Comparison of ENCODE assay signal across 18 cellular contexts in the genomic region with DNA sequence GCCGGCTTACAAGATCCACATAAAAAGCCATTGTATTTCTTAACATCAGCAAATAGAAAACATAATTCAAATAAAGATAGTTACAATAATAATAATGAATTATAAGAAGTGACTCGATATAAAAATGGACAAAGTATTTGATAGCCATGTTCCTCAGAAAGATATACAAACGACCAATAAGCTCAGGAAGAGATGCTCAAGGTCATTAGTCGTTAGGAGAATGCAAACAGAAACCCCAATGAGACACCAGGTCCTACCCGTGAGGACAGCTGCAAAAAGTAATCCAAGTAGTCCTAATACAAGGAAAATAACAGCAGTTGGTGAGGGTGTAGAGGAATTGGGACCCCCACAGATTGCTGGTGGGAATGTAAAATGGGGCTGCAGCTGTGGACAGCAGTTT. TPM values are rescaled to one million over a fixed set of nuclear protein-coding genes. Genes with fewer than 3 reads are reported as not detected.
DNase-seq lines count a peak whose midpoint lies in the region; ATAC-seq, FAIRE-seq and TF ChIP-seq lines count a peak whose summit lies in the region.
"Had no signal": no experiment of that assay in that cellular context is flagged by ENCODE, and none has a peak within 500 bp of the region (broad histone marks: within the 10 kb centered on the region; RNA-seq: fewer than 3 reads in every experiment).

No MANE protein-coding gene starts in this region.

- POLR2A ChIA-PET in A549 (lab: Yijun Ruan, JAX) (no interaction called here), HEK293 (lab: Yijun Ruan, JAX) (no interaction called here), H1 (lab: Charles Lee; ENCODE audit: partially characterized antibody) (no interaction called here)

- H3K36me3 ChIP-seq in HEK293 (ENCODE audit: control insufficient read depth in 2 of 2, insufficient read depth in 1 of 2, low read length in 2 of 2) (no peaks in the 10 kb centered on the region), H1 (ENCODE audit: control insufficient read depth in 2 of 4, insufficient read depth in 4 of 4, low read length in 3 of 4) (no peaks in the 10 kb centered on the region), tibial nerve (no peaks in the 10 kb centered on the region)

- WGBS in A549 (ENCODE audit: missing lambda C conversion rate): 38% methylated on average over 5 of the region's 5 CpGs
- 95% methylated on average over 5 of the region's 5 CpGs; no CpG with 5 or more reads in 1 of the 2 experiments for WGBS in H1 (ENCODE audit: extremely low coverage in 1 of 2, insufficient coverage in 1 of 2, insufficient read length in 1 of 2, insufficient replicate concordance in 2 of 2, low coverage in 1 of 2, low lambda C conversion rate in 2 of 2, missing lambda C conversion rate in 1 of 2), 2 experiments
- WGBS in tibial nerve, 2 donors: 88 to 91% methylated on average over 5 of the region's 5 CpGs

- H4K20me1 ChIP-seq in H1 (replicated peaks in 1 of 2; ENCODE audit: control insufficient read depth in 1 of 2, insufficient read depth in 2 of 2, low read length in 2 of 2): no peaks in the 10 kb centered on the region

- no peak overlapping the region for H3K9ac ChIP-seq in H1 (replicated peaks in 1 of 4; ENCODE audit: extremely low read depth in 1 of 4, low read depth in 3 of 4, low read length in 3 of 4)

- no peak overlapping the region for H2BK12ac ChIP-seq in H1 (ENCODE audit: low read depth, low read length)

- H4K5ac ChIP-seq in H1 (ENCODE audit: insufficient read length, low read depth, low read length): no peak overlapping the region

- H3K27me3 ChIP-seq in H1 (replicated peaks in 1 of 4; ENCODE audit: control insufficient read depth in 3 of 4, extremely low read depth in 1 of 4, insufficient read depth in 3 of 4, low read length in 3 of 4): peaks cover 0 to 4% (median 0%) of the 10 kb centered on the region in 4 experiments; a peak in 2 of 7 replicates
- H3K27me3 ChIP-seq in tibial nerve: no peaks in the 10 kb centered on the region

- H3K56ac ChIP-seq in H1 (replicated peaks; ENCODE audit: insufficient read length, low read depth, low read length): no peak overlapping the region

- H3K79me1 ChIP-seq in H1 (ENCODE audit: low read depth, low read length): no peaks in the 10 kb centered on the region

- ATAC-seq in A549: no peak
- no peak for ATAC-seq in HG02623 (IDR thresholded peaks at IDR 0.05; ENCODE audit: unreplicated experiment)
- ATAC-seq: CD8-positive, alpha-beta T cell; GM23338 had no signal

- no peak overlapping the region for H2AK5ac ChIP-seq in H1 (ENCODE audit: low read depth, low read length)

- no peak overlapping the region for H4K91ac ChIP-seq in H1 (replicated peaks; ENCODE audit: insufficient read length, low read length)

- H3K27ac ChIP-seq in A549: no peak overlapping the region
- H3K27ac ChIP-seq in HEK293 (ENCODE audit: extremely low read depth, low read depth, low read length): no peak overlapping the region
- H3K27ac ChIP-seq in H1 (ENCODE audit: low read depth, low read length): no peak overlapping the region
- H3K27ac ChIP-seq in tibial nerve: peak overlapping the region; percentile 87 to 98 (median 92)

- H3K4me1 ChIP-seq in A549 (no peaks in the 10 kb centered on the region), HEK293 (ENCODE audit: control insufficient read depth, insufficient read depth, low read length) (no peaks in the 10 kb centered on the region), H1 (replicated peaks in 1 of 4; ENCODE audit: control insufficient read depth in 3 of 4, insufficient read depth in 4 of 4, low read length in 3 of 4) (no peaks in the 10 kb centered on the region; a peak in 1 of 7 replicates), tibial nerve (peaks cover 0 to 47% (median 32%) of the 10 kb centered on the region in 4 donors)

- H3K9me3 ChIP-seq in A549 (no peaks in the 10 kb centered on the region), HEK293 (ENCODE audit: control insufficient read depth, insufficient read depth, low read depth, low read length) (no peaks in the 10 kb centered on the region), H1 (ENCODE audit: insufficient read depth in 2 of 2, low read depth in 1 of 2, low read length in 1 of 2) (no peaks in the 10 kb centered on the region), tibial nerve (no peaks in the 10 kb centered on the region)

- no peak overlapping the region for H2AFZ ChIP-seq in H1 (ENCODE audit: low read length)
- H2AFZ ChIP-seq: GM23338 had no signal

- no peak for DNase-seq in A549 (ENCODE audit: low read depth in 1 of 2, low spot score in 1 of 2)
- DNase-seq in H1 (ENCODE audit: low read depth in 1 of 2, low spot score in 2 of 2): no peak
- no peak for DNase-seq in tibial nerve (ENCODE audit: low spot score in 2 of 2)
- no peak for DNase-seq in NOMO-1 (lab: John Stamatoyannopoulos, UW; ENCODE audit: unreplicated experiment in 2 of 2)
- no peak for DNase-seq in NCI-H1105 treated with DMSO at 0.1 percent for 48 hours (lab: John Stamatoyannopoulos, UW)
- DNase-seq: CD8-positive, alpha-beta T cell; COR-L47; DMS153; DMS79 treated with DMSO at 0.1 percent for 48 hours; EL; H9 had no signal

- H3K23ac ChIP-seq in H1 (ENCODE audit: insufficient read length): no peak overlapping the region

- H2BK15ac ChIP-seq in H1 (ENCODE audit: low read length): no peak overlapping the region

- H4K8ac ChIP-seq in H1 (ENCODE audit: extremely low read depth, insufficient read depth, low read length): no peak overlapping the region

- TF ChIP-seq RAD21 in A549 (conservative IDR thresholded peaks at IDR 0.05 in 1 of 2, IDR thresholded peaks at IDR 0.05 in 1 of 2): no peak
- no peak for TF ChIP-seq RAD21 in H1 (IDR thresholded peaks at IDR 0.05 in 1 of 2, conservative IDR thresholded peaks at IDR 0.05 in 1 of 2; ENCODE audit: low read depth in 2 of 2, low read length in 2 of 2)

- H3K14ac ChIP-seq in H1 (ENCODE audit: insufficient read length): no peak overlapping the region

- no peaks in the 10 kb centered on the region for H3K79me2 ChIP-seq in H1 (ENCODE audit: control insufficient read depth in 1 of 2, insufficient read depth in 2 of 2, low read length in 2 of 2)

- CTCF ChIA-PET in A549 (lab: Yijun Ruan, JAX) (no interaction called here), HEK293 (lab: Yijun Ruan, JAX) (no interaction called here), H1 (lab: Charles Lee; ENCODE audit: partially characterized antibody) (interaction anchor here (0.6 to 1.2 kb wide), 2 partner anchors 46 to 172 kb away, joined by 3 read pairs; no protein-coding TSS in a partner anchor)

- H3K18ac ChIP-seq in H1 (ENCODE audit: extremely low read depth, low read length): no peak overlapping the region

- no peak for TF ChIP-seq CTCF in A549 (IDR thresholded peaks at IDR 0.05)
- TF ChIP-seq CTCF in HEK293 (tag by site-specific recombination; IDR thresholded peaks at IDR 0.05): no peak
- no peak for TF ChIP-seq CTCF in H1 (IDR thresholded peaks at IDR 0.05; ENCODE audit: control extremely low read depth in 1 of 3, insufficient read depth in 1 of 3, low read depth in 1 of 3, low read length in 3 of 3)
- TF ChIP-seq CTCF in tibial nerve (IDR thresholded peaks at IDR 0.05): no peak

- H2BK120ac ChIP-seq in H1 (replicated peaks; ENCODE audit: low read depth, low read length): no peak overlapping the region

- H3K4me2 ChIP-seq in A549 (no peak overlapping the region), H1 (ENCODE audit: insufficient read depth in 1 of 2, low read depth in 2 of 2, low read length in 2 of 2) (no peak overlapping the region)
- H3K4me2 ChIP-seq: GM23338 had no signal

- no peak overlapping the region for H3K4ac ChIP-seq in H1 (replicated peaks; ENCODE audit: insufficient read length, low read depth, low read length)

- TF ChIP-seq POLR2A in A549 (IDR thresholded peaks at IDR 0.05; ENCODE audit: low read length): no peak
- TF ChIP-seq POLR2A in H1 (IDR thresholded peaks at IDR 0.05; ENCODE audit: control extremely low read depth in 1 of 2, low read depth in 2 of 2, low read length in 2 of 2): no peak
- TF ChIP-seq POLR2A in tibial nerve (IDR thresholded peaks at IDR 0.05): no peak

- H2BK20ac ChIP-seq in H1 (ENCODE audit: low read length): no peak overlapping the region

- TF ChIP-seq EP300 in A549 (IDR thresholded peaks at IDR 0.05) (no peak), H1 (IDR thresholded peaks at IDR 0.05; ENCODE audit: borderline replicate concordance in 1 of 2, low read depth in 2 of 2, low read length in 2 of 2) (no peak), tibial nerve (IDR thresholded peaks at IDR 0.05) (no peak)

- H3K4me3 ChIP-seq in A549 (no peak overlapping the region), HEK293 (ENCODE audit: low read depth, low read length) (no peak overlapping the region), H1 (ENCODE audit: extremely low read depth in 1 of 4, insufficient read depth in 2 of 4, low read depth in 3 of 4, low read length in 4 of 4) (no peak overlapping the region), tibial nerve (no peak overlapping the region)
- H3K4me3 ChIP-seq: GM23338 had no signal

- FAIRE-seq in A549 (lab: Jason Lieb, UNC): no peak
- no peak for FAIRE-seq in H1 (lab: Jason Lieb, UNC)
- FAIRE-seq: D721Med, G401.6, GM12892, HTR-8/SVneo had no signal

- H3K23me2 ChIP-seq in H1 (ENCODE audit: low read depth, low read length): no peaks in the 10 kb centered on the region

- H2BK5ac ChIP-seq in H1 (ENCODE audit: low read depth, low read length): no peak overlapping the region

TF ChIP-seq in A549, 52 proteins besides CTCF, POLR2A, EP300 and RAD21 (continues in another document):
- TF ChIP-seq RFX5 (IDR thresholded peaks at IDR 0.05): 0 out of 2 replicates have a peak, but pooled peaks have one; percentile 52

TF ChIP-seq in H1, 55 proteins besides CTCF, POLR2A, EP300 and RAD21:
- TF ChIP-seq BCL11A (IDR thresholded peaks at IDR 0.05; ENCODE audit: low read depth in 2 of 2, low read length in 2 of 2) (no peak), RFX5 (IDR thresholded peaks at IDR 0.05; ENCODE audit: borderline replicate concordance, low read depth, low read length) (peak; percentile 46; the same call in 1 of the 2 replicates)

RNA-seq across cellular contexts. Expression of a gene that starts 54.2 kb away (rescaled TPM):
- polyA plus RNA-seq in A549 (2011; rRNA removed) (12.0 and 13.7 TPM in 2 replicates), A549 (2017; fragmentation: RNase III; extraction: RNeasy Plus Mini Kit Qiagen cat#74134 plus additional on column Dnase treatment) (11.5 to 15.1 TPM (median 12.3 TPM) in 3 replicates), H1 (2011; rRNA removed) (16.8 and 19.7 TPM in 2 replicates)
- polyA plus RNA-seq in A549 (2012; cell fraction: cytosol; rRNA removed): 10.7 and 11.9 TPM in 2 replicates
- polyA plus RNA-seq in A549 (2012; cell fraction: nucleus; rRNA removed): 7.8 and 8.6 TPM in 2 replicates
- polyA minus RNA-seq in A549 (2011; rRNA and poly(A)+ RNA removed): 12.6 and 19.2 TPM in 2 replicates
- 25.5 and 27.5 TPM in 2 replicates for total RNA-seq in H1 (2021; fragmentation: NEBNext Ultra II Directional; extraction: Animal tissue kit (Norgen Biotek cat#: 25700))
- 15.9 TPM for polyA plus RNA-seq in H1 (2011; cell fraction: cytosol; rRNA removed)
- polyA plus RNA-seq in H1 (2011; cell fraction: nucleus; rRNA removed): 12.0 TPM
- polyA plus RNA-seq in H1 (2012, experiment 1 of 2): 16.0 to 19.8 TPM (median 18.0 TPM) in 4 replicates
- polyA plus RNA-seq in H1 (2012, experiment 2 of 2): 19.3 TPM
- polyA plus RNA-seq in H1 (2013, experiment 1 of 2): 15.4 TPM
- polyA plus RNA-seq in H1 (2013, experiment 2 of 2): 14.7 TPM
- 21.6 and 22.1 TPM in 2 replicates for polyA minus RNA-seq in H1 (2011; rRNA and poly(A)+ RNA removed)
- 12.3 TPM for polyA minus RNA-seq in H1 (2011; cell fraction: cytosol; rRNA and poly(A)+ RNA removed)
- 12.1 TPM for polyA minus RNA-seq in H1 (2011; cell fraction: nucleus; rRNA and poly(A)+ RNA removed)
- total RNA-seq in tibial nerve: 100 to 1,000 TPM in 1 of 4 donors, 10 to 100 TPM in 3; 73.8 to 101 (median 86.2) TPM

Comparison
In these comparisons a context has a peak if more than half of its experiments do, and no peak if none do; other contexts are left out.
1. H3K27ac ChIP-seq: peak in tibial nerve (4 of 4); none in A549 (0 of 2), HEK293 (single experiment) and H1 (single experiment).